ENCODE assay signal across 24 cellular contexts in genomic region chr13:107289540-107289939, GRCh38.
"Had no signal": no experiment of that assay in that cellular context is flagged by ENCODE, and none has a peak within 500 bp of the region (broad histone marks: within the 10 kb centered on the region; RNA-seq: fewer than 3 reads in every experiment).

No MANE protein-coding gene starts in this region.

- FAIRE-seq: endometrium, frontal cortex, small intestine, TTC549, urothelium cell line had no signal

- H3K9me3 ChIP-seq: stomach, transverse colon had no signal

- H3K4me3 ChIP-seq: left ventricle myocardium inferior, stomach, transverse colon had no signal

- H3K4me1 ChIP-seq: left ventricle myocardium inferior, stomach, transverse colon had no signal

- ATAC-seq: activated naive CD8-positive, alpha-beta T cell treated with anti-CD3 and anti-CD28 coated beads, Interleukin-2, amount 50 U/mL, for 24 hours; activated T-cell treated with anti-CD3 and anti-CD28 coated beads, Interleukin-2, amount 50 U/mL, for 4 hours; naive thymus-derived CD4-positive, alpha-beta T cell; sciatic nerve; stimulated activated memory B cell treated with anti-CD40 and anti-IgM and Interleukin-4, amounts not matched to agents 10 μg/mL and 1 μg/mL and 100 μg/mL, for 72 hours had no signal

- H3K27ac ChIP-seq: left ventricle myocardium inferior, stomach, transverse colon had no signal

- H3K27me3 ChIP-seq: stomach, transverse colon had no signal

- DNase-seq: activated CD4-positive, alpha-beta T cell treated with anti-CD3 and anti-CD28 coated beads for 4 hours; activated CD4-positive, alpha-beta T cell treated with anti-CD3 and anti-CD28 coated beads, Interleukin-2, amount 50 U/mL, for 48 hours; activated CD8-positive, alpha-beta memory T cell treated with anti-CD3 and anti-CD28 coated beads, Interleukin-2, amount 50 U/mL, for 48 hours; activated naive CD4-positive, alpha-beta T cell treated with anti-CD3 and anti-CD28 coated beads for 36 hours; activated naive CD8-positive, alpha-beta T cell treated with anti-CD3 and anti-CD28 coated beads, Interleukin-2, amount 50 U/mL, for 24 hours; activated T-cell treated with anti-CD3 and anti-CD28 coated beads, Interleukin-2, amount 50 U/mL, for 4 hours; anterior cingulate cortex; effector CD4-positive, alpha-beta T cell; erythroblast; glutamatergic neuron; hypothalamus; left ventricle myocardium inferior; naive thymus-derived CD4-positive, alpha-beta T cell; occipital lobe; small intestine; stimulated activated CD4-positive, alpha-beta T cell treated with anti-CD3 and anti-CD28 coated beads, Interleukin-15, amount 100 ng/mL, for 24 hours; stomach; transverse colon had no signal

- H3K36me3 ChIP-seq: left ventricle myocardium inferior, stomach, transverse colon had no signal
